In the genomic region with DNA sequence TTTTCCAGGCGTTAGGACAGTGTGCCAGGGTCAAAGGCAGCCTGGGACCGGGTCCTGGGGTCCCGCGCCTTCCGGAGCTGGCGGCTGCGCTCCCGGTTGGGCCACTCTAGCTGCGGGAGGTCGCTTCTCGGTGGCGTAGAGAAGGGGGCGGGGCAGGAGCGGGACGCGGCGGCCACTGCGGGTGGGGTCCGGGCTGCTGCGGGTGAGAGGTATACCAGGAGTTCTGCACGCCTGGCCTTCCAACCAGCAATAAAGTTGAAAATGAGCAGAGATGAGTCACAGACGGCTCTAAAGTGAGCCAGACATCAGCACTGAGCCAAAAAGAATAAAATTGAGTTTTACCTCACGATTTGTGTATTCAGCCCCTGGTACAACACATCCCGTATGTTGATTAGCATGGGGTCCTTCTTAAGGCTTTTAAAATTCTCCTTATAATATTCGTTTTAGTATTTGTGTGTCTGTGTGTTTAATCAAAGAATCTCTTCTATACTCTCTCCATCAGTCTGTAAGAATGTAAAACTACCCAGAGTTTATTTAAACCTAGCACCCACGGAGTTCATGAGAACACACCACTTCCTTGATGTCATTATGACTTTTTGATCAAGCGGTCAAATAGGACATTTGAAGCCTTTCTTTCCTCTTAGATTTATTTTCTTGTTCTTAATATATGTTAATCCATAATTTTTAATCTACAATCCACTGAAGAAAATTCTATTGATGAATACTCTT, we compare ENCODE assay signal across 1 cellular context.
A peak's percentile ranks its signal among the peaks of the same experiment; 100 is the strongest.
TF ChIP-seq lines count a peak whose summit lies in the region.

Gene C1GALT1C1L, minus strand, starts transcription at position 108 of the 729 bp plus-strand sequence. Its CDS starts 107 bp downstream, at position 1.

TF ChIP-seq in HepG2, 621 proteins besides CTCF, POLR2A, EP300 and RAD21 (continued from another document and continues in another):
- TF ChIP-seq, protein P1, sequence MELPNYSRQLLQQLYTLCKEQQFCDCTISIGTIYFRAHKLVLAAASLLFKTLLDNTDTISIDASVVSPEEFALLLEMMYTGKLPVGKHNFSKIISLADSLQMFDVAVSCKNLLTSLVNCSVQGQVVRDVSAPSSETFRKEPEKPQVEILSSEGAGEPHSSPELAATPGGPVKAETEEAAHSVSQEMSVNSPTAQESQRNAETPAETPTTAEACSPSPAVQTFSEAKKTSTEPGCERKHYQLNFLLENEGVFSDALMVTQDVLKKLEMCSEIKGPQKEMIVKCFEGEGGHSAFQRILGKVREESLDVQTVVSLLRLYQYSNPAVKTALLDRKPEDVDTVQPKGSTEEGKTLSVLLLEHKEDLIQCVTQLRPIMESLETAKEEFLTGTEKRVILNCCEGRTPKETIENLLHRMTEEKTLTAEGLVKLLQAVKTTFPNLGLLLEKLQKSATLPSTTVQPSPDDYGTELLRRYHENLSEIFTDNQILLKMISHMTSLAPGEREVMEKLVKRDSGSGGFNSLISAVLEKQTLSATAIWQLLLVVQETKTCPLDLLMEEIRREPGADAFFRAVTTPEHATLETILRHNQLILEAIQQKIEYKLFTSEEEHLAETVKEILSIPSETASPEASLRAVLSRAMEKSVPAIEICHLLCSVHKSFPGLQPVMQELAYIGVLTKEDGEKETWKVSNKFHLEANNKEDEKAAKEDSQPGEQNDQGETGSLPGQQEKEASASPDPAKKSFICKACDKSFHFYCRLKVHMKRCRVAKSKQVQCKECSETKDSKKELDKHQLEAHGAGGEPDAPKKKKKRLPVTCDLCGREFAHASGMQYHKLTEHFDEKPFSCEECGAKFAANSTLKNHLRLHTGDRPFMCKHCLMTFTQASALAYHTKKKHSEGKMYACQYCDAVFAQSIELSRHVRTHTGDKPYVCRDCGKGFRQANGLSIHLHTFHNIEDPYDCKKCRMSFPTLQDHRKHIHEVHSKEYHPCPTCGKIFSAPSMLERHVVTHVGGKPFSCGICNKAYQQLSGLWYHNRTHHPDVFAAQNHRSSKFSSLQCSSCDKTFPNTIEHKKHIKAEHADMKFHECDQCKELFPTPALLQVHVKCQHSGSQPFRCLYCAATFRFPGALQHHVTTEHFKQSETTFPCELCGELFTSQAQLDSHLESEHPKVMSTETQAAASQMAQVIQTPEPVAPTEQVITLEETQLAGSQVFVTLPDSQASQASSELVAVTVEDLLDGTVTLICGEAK (IDR thresholded peaks at IDR 0.05), result no peak
- TF ChIP-seq, protein P1 (CRISPR knock-in tag; IDR thresholded peaks at IDR 0.05), result peak; percentile 33; the same call in 1 of the 2 replicates
- no peak for TF ChIP-seq ZNF282 (IDR thresholded peaks at IDR 0.05; ENCODE audit: partially characterized antibody)
- TF ChIP-seq ONECUT2 (CRISPR knock-in tag; IDR thresholded peaks at IDR 0.05), result no peak
- peak; percentile 95 for TF ChIP-seq HNRNPLL (IDR thresholded peaks at IDR 0.05; ENCODE audit: low read depth, low read length, poor library complexity, severe bottlenecking)
- TF ChIP-seq, protein P2, sequence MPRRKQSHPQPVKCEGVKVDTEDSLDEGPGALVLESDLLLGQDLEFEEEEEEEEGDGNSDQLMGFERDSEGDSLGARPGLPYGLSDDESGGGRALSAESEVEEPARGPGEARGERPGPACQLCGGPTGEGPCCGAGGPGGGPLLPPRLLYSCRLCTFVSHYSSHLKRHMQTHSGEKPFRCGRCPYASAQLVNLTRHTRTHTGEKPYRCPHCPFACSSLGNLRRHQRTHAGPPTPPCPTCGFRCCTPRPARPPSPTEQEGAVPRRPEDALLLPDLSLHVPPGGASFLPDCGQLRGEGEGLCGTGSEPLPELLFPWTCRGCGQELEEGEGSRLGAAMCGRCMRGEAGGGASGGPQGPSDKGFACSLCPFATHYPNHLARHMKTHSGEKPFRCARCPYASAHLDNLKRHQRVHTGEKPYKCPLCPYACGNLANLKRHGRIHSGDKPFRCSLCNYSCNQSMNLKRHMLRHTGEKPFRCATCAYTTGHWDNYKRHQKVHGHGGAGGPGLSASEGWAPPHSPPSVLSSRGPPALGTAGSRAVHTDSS (CRISPR knock-in tag; conservative IDR thresholded peaks at IDR 0.05), result no peak
- TF ChIP-seq, protein P3, sequence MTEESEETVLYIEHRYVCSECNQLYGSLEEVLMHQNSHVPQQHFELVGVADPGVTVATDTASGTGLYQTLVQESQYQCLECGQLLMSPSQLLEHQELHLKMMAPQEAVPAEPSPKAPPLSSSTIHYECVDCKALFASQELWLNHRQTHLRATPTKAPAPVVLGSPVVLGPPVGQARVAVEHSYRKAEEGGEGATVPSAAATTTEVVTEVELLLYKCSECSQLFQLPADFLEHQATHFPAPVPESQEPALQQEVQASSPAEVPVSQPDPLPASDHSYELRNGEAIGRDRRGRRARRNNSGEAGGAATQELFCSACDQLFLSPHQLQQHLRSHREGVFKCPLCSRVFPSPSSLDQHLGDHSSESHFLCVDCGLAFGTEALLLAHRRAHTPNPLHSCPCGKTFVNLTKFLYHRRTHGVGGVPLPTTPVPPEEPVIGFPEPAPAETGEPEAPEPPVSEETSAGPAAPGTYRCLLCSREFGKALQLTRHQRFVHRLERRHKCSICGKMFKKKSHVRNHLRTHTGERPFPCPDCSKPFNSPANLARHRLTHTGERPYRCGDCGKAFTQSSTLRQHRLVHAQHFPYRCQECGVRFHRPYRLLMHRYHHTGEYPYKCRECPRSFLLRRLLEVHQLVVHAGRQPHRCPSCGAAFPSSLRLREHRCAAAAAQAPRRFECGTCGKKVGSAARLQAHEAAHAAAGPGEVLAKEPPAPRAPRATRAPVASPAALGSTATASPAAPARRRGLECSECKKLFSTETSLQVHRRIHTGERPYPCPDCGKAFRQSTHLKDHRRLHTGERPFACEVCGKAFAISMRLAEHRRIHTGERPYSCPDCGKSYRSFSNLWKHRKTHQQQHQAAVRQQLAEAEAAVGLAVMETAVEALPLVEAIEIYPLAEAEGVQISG (CRISPR knock-in tag; IDR thresholded peaks at IDR 0.05), result peak; percentile 100
- TF ChIP-seq, protein P4, sequence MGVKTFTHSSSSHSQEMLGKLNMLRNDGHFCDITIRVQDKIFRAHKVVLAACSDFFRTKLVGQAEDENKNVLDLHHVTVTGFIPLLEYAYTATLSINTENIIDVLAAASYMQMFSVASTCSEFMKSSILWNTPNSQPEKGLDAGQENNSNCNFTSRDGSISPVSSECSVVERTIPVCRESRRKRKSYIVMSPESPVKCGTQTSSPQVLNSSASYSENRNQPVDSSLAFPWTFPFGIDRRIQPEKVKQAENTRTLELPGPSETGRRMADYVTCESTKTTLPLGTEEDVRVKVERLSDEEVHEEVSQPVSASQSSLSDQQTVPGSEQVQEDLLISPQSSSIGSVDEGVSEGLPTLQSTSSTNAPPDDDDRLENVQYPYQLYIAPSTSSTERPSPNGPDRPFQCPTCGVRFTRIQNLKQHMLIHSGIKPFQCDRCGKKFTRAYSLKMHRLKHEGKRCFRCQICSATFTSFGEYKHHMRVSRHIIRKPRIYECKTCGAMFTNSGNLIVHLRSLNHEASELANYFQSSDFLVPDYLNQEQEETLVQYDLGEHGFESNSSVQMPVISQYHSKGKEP (CRISPR knock-in tag; IDR thresholded peaks at IDR 0.05), result no peak
- TF ChIP-seq, protein P5, sequence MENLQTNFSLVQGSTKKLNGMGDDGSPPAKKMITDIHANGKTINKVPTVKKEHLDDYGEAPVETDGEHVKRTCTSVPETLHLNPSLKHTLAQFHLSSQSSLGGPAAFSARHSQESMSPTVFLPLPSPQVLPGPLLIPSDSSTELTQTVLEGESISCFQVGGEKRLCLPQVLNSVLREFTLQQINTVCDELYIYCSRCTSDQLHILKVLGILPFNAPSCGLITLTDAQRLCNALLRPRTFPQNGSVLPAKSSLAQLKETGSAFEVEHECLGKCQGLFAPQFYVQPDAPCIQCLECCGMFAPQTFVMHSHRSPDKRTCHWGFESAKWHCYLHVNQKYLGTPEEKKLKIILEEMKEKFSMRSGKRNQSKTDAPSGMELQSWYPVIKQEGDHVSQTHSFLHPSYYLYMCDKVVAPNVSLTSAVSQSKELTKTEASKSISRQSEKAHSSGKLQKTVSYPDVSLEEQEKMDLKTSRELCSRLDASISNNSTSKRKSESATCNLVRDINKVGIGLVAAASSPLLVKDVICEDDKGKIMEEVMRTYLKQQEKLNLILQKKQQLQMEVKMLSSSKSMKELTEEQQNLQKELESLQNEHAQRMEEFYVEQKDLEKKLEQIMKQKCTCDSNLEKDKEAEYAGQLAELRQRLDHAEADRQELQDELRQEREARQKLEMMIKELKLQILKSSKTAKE (CRISPR knock-in tag; IDR thresholded peaks at IDR 0.05; ENCODE audit: borderline replicate concordance), result no peak
- TF ChIP-seq CBX5 (CRISPR knock-in tag; IDR thresholded peaks at IDR 0.05; ENCODE audit: borderline replicate concordance), result peak; percentile 78; the same call in 1 of the 2 replicates
- 0 out of 2 replicates have a peak, but pooled peaks have one; percentile 39 for TF ChIP-seq ISL2 (CRISPR knock-in tag; IDR thresholded peaks at IDR 0.05)
- 0 out of 2 replicates have a peak, but pooled peaks have one; percentile 59 for TF ChIP-seq ZNF576 (CRISPR knock-in tag; IDR thresholded peaks at IDR 0.05)
- TF ChIP-seq BCL6 (CRISPR knock-in tag; IDR thresholded peaks at IDR 0.05), result no peak
- no peak for TF ChIP-seq DBP (CRISPR knock-in tag; IDR thresholded peaks at IDR 0.05; ENCODE audit: not compliant biosample characterization)
- peak; percentile 31; the same call in 1 of the 2 replicates for TF ChIP-seq HNF4A (CRISPR knock-in tag; IDR thresholded peaks at IDR 0.05)
- TF ChIP-seq JUN (CRISPR knock-in tag; IDR thresholded peaks at IDR 0.05), result 0 out of 2 replicates have a peak, but pooled peaks have one; percentile 58
- no peak for TF ChIP-seq ARID3A (IDR thresholded peaks at IDR 0.05; ENCODE audit: low read depth, low read length)
- 0 out of 2 replicates have a peak, but pooled peaks have one; percentile 57 for TF ChIP-seq GATAD2A (CRISPR knock-in tag; IDR thresholded peaks at IDR 0.05)
- TF ChIP-seq EHMT2 (IDR thresholded peaks at IDR 0.05; ENCODE audit: borderline replicate concordance, low read depth, low read length), result peak; percentile 50; the same call in 1 of the 2 replicates
- TF ChIP-seq, protein P6, sequence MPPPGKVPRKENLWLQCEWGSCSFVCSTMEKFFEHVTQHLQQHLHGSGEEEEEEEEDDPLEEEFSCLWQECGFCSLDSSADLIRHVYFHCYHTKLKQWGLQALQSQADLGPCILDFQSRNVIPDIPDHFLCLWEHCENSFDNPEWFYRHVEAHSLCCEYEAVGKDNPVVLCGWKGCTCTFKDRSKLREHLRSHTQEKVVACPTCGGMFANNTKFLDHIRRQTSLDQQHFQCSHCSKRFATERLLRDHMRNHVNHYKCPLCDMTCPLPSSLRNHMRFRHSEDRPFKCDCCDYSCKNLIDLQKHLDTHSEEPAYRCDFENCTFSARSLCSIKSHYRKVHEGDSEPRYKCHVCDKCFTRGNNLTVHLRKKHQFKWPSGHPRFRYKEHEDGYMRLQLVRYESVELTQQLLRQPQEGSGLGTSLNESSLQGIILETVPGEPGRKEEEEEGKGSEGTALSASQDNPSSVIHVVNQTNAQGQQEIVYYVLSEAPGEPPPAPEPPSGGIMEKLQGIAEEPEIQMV (CRISPR knock-in tag; IDR thresholded peaks at IDR 0.05; ENCODE audit: low read depth), result no peak
